Comparison of ENCODE assay signal across 13 cellular contexts in genomic region chr18:67783215-67783946, GRCh38.
DNase-seq lines count a peak whose midpoint lies in the region; ATAC-seq and TF ChIP-seq lines count a peak whose summit lies in the region.
"Had no signal": no experiment of that assay in that cellular context is flagged by ENCODE, and none has a peak within 500 bp of the region (broad histone marks: within the 10 kb centered on the region; RNA-seq: fewer than 3 reads in every experiment).

No MANE protein-coding gene starts in this region.

- no peaks in the 10 kb centered on the region for H3K4me1 ChIP-seq in right lobe of liver
- H3K4me1 ChIP-seq: colonic mucosa had no signal

- no peak for TF ChIP-seq POLR2A in right lobe of liver (IDR thresholded peaks at IDR 0.05)

- H3K27ac ChIP-seq in brain microvascular endothelial cell, result peak overlapping the region; percentile 91
- H3K27ac ChIP-seq in right lobe of liver, result no peak overlapping the region
- H3K27ac ChIP-seq: colonic mucosa had no signal

- H3K36me3 ChIP-seq in brain microvascular endothelial cell (replicated peaks), result no peaks in the 10 kb centered on the region
- no peaks in the 10 kb centered on the region for H3K36me3 ChIP-seq in right lobe of liver
- H3K36me3 ChIP-seq: colonic mucosa had no signal

- peak; percentile 87 for DNase-seq in AG10803 (ENCODE audit: low read depth)
- peak; percentile 93 for DNase-seq in LHCN-M2 (ENCODE audit: low read depth)
- peak; percentile 77 for DNase-seq in brain microvascular endothelial cell
- peak; percentile 73 for DNase-seq in myocyte (ENCODE audit: low read depth)
- DNase-seq in omental fat pad (ENCODE audit: low spot score), result no peak
- no peak for DNase-seq in NCI-H1105 treated with DMSO at 0.1 percent for 48 hours (lab: John Stamatoyannopoulos, UW)
- no peak for DNase-seq in right lobe of liver
- DNase-seq: colonic mucosa; DMS153; hypothalamus; naive thymus-derived CD8-positive, alpha-beta T cell; NCI-H1436 treated with DMSO at 0.1 percent for 48 hours had no signal

- TF ChIP-seq CTCF in AG10803 (conservative IDR thresholded peaks at IDR 0.05; ENCODE audit: low read length) (no peak), brain microvascular endothelial cell (IDR thresholded peaks at IDR 0.05; ENCODE audit: low read depth, low read length, missing control alignments) (no peak), omental fat pad (IDR thresholded peaks at IDR 0.05) (no peak), right lobe of liver (IDR thresholded peaks at IDR 0.05) (no peak)

- H3K27me3 ChIP-seq in brain microvascular endothelial cell (replicated peaks) (no peaks in the 10 kb centered on the region), right lobe of liver (no peaks in the 10 kb centered on the region)
- H3K27me3 ChIP-seq: colonic mucosa had no signal

- WGBS in right lobe of liver (ENCODE audit: insufficient coverage, low coverage, low lambda C conversion rate, missing lambda C conversion rate), result 53% methylated on average over 1 of the region's 1 CpG

- in situ Hi-C loops in brain microvascular endothelial cell (cut with HindIII; ENCODE audit: low pct_ligation_motif_present, low sequenced_read_pairs), result no loop called here

- intact Hi-C loops in right lobe of liver (cut with DNase I), result no loop called here

- H3K9me3 ChIP-seq in right lobe of liver, result no peaks in the 10 kb centered on the region
- H3K9me3 ChIP-seq: colonic mucosa had no signal

- ATAC-seq in HG02981 (IDR thresholded peaks at IDR 0.05; ENCODE audit: unreplicated experiment), result no peak
- no peak for ATAC-seq in omental fat pad (ENCODE audit: low FRiP score)
- ATAC-seq in right lobe of liver, result no peak
- ATAC-seq: naive thymus-derived CD8-positive, alpha-beta T cell had no signal

- H3K4me3 ChIP-seq in AG10803 (ENCODE audit: low read length) (no peak overlapping the region), brain microvascular endothelial cell (ENCODE audit: low read depth, low read length) (no peak overlapping the region), right lobe of liver (no peak overlapping the region)
- H3K4me3 ChIP-seq: colonic mucosa had no signal

Comparison
In these comparisons a context has a peak if more than half of its experiments do, and no peak if none do; other contexts are left out.
1. DNase-seq: peak in AG10803 (single experiment), LHCN-M2 (single experiment), brain microvascular endothelial cell (single experiment) and myocyte (single experiment); none in omental fat pad (single experiment), NCI-H1105 treated with DMSO at 0.1 percent for 48 hours (single experiment) and right lobe of liver (0 of 3).